14 cellular contexts compared by ENCODE assay signal in genomic region chr2:186746584-186746983, GRCh38.
"Had no signal": no experiment of that assay in that cellular context is flagged by ENCODE, and none has a peak within 500 bp of the region (broad histone marks: within the 10 kb centered on the region; RNA-seq: fewer than 3 reads in every experiment).

No MANE protein-coding gene starts in this region.

- H3K4me3 ChIP-seq: gastroesophageal sphincter, heart right ventricle, left ventricle myocardium inferior had no signal

- ATAC-seq: activated CD4-positive, alpha-beta T cell treated with anti-CD3 and anti-CD28 coated beads for 36 hours; activated CD8-positive, alpha-beta memory T cell treated with anti-CD3 and anti-CD28 coated beads, Interleukin-2, amount 10 ng/mL, durations not matched to agents 7 days and 5 days; esophagus mucosa; gastroesophageal sphincter; heart right ventricle had no signal

- H3K4me1 ChIP-seq: gastroesophageal sphincter, heart right ventricle, left ventricle myocardium inferior had no signal

- H3K9me3 ChIP-seq: gastroesophageal sphincter, heart right ventricle, left ventricle myocardium inferior had no signal

- DNase-seq: activated CD4-positive, alpha-beta memory T cell treated with anti-CD3 and anti-CD28 coated beads for 36 hours; activated CD4-positive, alpha-beta T cell treated with anti-CD3 and anti-CD28 coated beads for 36 hours; activated CD8-positive, alpha-beta memory T cell treated with anti-CD3 and anti-CD28 coated beads, Interleukin-2, amount 10 ng/mL, durations not matched to agents 7 days and 5 days; cerebellar nuclear complex; effector CD8-positive, alpha-beta T cell; heart right ventricle; immature natural killer cell; kidney glomerular epithelial cell; left ventricle myocardium inferior; mammary epithelial cell; stimulated activated naive B cell treated with anti-CD40 and anti-IgM and Interleukin-4, amounts not matched to agents 10 μg/mL and 1 μg/mL and 100 μg/mL, for 72 hours had no signal

- FAIRE-seq: bronchial epithelial cell had no signal

- H3K27me3 ChIP-seq: gastroesophageal sphincter, heart right ventricle had no signal

- H3K27ac ChIP-seq: gastroesophageal sphincter, heart right ventricle, left ventricle myocardium inferior had no signal
